ENCODE assay signal across 26 cellular contexts in genomic region chr1:50955116-50955515, GRCh38. TPM values are rescaled to one million over a fixed set of nuclear protein-coding genes. Genes with fewer than 3 reads are reported as not detected.
DNase-seq lines count a peak whose midpoint lies in the region; ATAC-seq and TF ChIP-seq lines count a peak whose summit lies in the region.
"Had no signal": no experiment of that assay in that cellular context is flagged by ENCODE, and none has a peak within 500 bp of the region (broad histone marks: within the 10 kb centered on the region; RNA-seq: fewer than 3 reads in every experiment).

No MANE protein-coding gene starts in this region.

- H3K4me2 ChIP-seq in OCI-LY7 (ENCODE audit: low read length), result peak overlapping the region; percentile 28; the same call in 1 of the 2 replicates

- intact Hi-C loops in OCI-LY7 (cut with micrococcal nuclease; ENCODE audit: unreplicated experiment), result no loop called here

- H3K27me3 ChIP-seq in HUES48 (ENCODE audit: control insufficient read depth, insufficient read depth, low read length), result no peaks in the 10 kb centered on the region
- H3K27me3 ChIP-seq: BE2C, SJCRH30 had no signal

- no peak for DNase-seq in OCI-LY7 (ENCODE audit: low spot score)
- peak; percentile 27 for DNase-seq in dermis blood vessel endothelial cell
- peak; percentile 55 for DNase-seq in kidney tubule cell (ENCODE audit: low spot score)
- no peak for DNase-seq in HUDEP-2 (lab: John Stamatoyannopoulos, UW; ENCODE audit: unreplicated experiment in 76 of 76)
- no peak for DNase-seq in omental fat pad (ENCODE audit: low spot score)
- no peak for DNase-seq in GM10248 (ENCODE audit: extremely low spot score)
- DNase-seq: BE2C; CD8-positive, alpha-beta memory T cell; DMS 273 treated with DMSO at 0.1 percent for 48 hours; DMS79 treated with DMSO at 0.1 percent for 48 hours; GF-D8; GM23248; H7; KBM-7; NCI-H1048; NCI-H1417; NCI-H1694; NCI-H2081; NCI-H2171 treated with DMSO at 0.1 percent for 48 hours; NCI-H524 treated with DMSO at 0.1 percent for 48 hours; NCI-H774; PC-3; SJCRH30 had no signal

- no peak overlapping the region for H2AFZ ChIP-seq in OCI-LY7 (ENCODE audit: low read length)
- H2AFZ ChIP-seq: GM23248 had no signal

- peaks cover 85% of the 10 kb centered on the region for H3K79me2 ChIP-seq in OCI-LY7 (ENCODE audit: insufficient read depth, low read depth, low read length)

- peaks cover 12% of the 10 kb centered on the region for H4K20me1 ChIP-seq in OCI-LY7 (ENCODE audit: insufficient read depth, low read length)

- H3K4me3 ChIP-seq in HUES48 (ENCODE audit: low read depth, low read length) (no peak overlapping the region), OCI-LY7 (ENCODE audit: low read depth, low read length, poor library complexity, severe bottlenecking) (no peak overlapping the region)
- H3K4me3 ChIP-seq: GM23248, SJCRH30 had no signal

- POLR2A ChIA-PET in OCI-LY7 (lab: Charles Lee) (no interaction called here), GM10248 (lab: Yijun Ruan, JAX) (no interaction called here)

- H3K9me3 ChIP-seq in HUES48 (ENCODE audit: control insufficient read depth, insufficient read depth, low read length), result no peaks in the 10 kb centered on the region
- H3K9me3 ChIP-seq in OCI-LY7 (ENCODE audit: low read length), result no peaks in the 10 kb centered on the region
- H3K9me3 ChIP-seq: BE2C, SJCRH30 had no signal

- H3K9me2 ChIP-seq in OCI-LY7 (ENCODE audit: insufficient read depth, low read length), result no peaks in the 10 kb centered on the region

- no TSS peak for BruUV-seq in OCI-LY7 (replicated peaks; lab: Mats Ljungman, UMichigan)

- H3K4me1 ChIP-seq in HUES48 (ENCODE audit: control insufficient read depth, insufficient read depth, low read length) (0 out of 2 replicates have a peak, but pooled peaks cover 4% of the 10 kb centered on the region), OCI-LY7 (ENCODE audit: insufficient read depth, low read length, poor library complexity, severe bottlenecking) (peaks cover 24% of the 10 kb centered on the region)
- H3K4me1 ChIP-seq: BE2C had no signal

- CTCF ChIA-PET in OCI-LY7 (lab: Charles Lee; ENCODE audit: unreplicated experiment) (no interaction called here), GM10248 (lab: Yijun Ruan, JAX) (interaction anchor here (1.0 to 1.7 kb wide), 3 partner anchors 9 to 82 kb away, joined by 3 to 6 read pairs (median 5); no protein-coding TSS in a partner anchor)

- no peak for TF ChIP-seq CTCF in OCI-LY7 (conservative IDR thresholded peaks at IDR 0.05; ENCODE audit: low read length)
- no peak for TF ChIP-seq CTCF in omental fat pad (IDR thresholded peaks at IDR 0.05)
- no peak for TF ChIP-seq CTCF in GM10248 (IDR thresholded peaks at IDR 0.05; ENCODE audit: control extremely low read depth, extremely low read depth, low read depth, missing control alignments)

- peaks cover 3% of the 10 kb centered on the region; the same call in 1 of the 2 replicates for H3K36me3 ChIP-seq in HUES48 (ENCODE audit: control insufficient read depth, insufficient read depth, low read length)
- peaks cover 60% of the 10 kb centered on the region for H3K36me3 ChIP-seq in OCI-LY7 (ENCODE audit: insufficient read depth, low read length)
- H3K36me3 ChIP-seq: BE2C had no signal

- peak overlapping the region; percentile 53 for H3K27ac ChIP-seq in HUES48 (ENCODE audit: low read depth, low read length)
- no peak overlapping the region for H3K27ac ChIP-seq in OCI-LY7 (ENCODE audit: low read depth, low read length, poor library complexity, severe bottlenecking)
- H3K27ac ChIP-seq: GM23248, SJCRH30 had no signal

- H3K9ac ChIP-seq in HUES48 (ENCODE audit: low read depth, low read length), result no peak overlapping the region
- H3K9ac ChIP-seq: GM23248 had no signal

- no peak for ATAC-seq in omental fat pad (ENCODE audit: low FRiP score)
- ATAC-seq: PC-3, Right ventricle myocardium inferior, SK-N-SH treated with all-trans-retinoic acid at 6 μM for 48 hours had no signal

RNA-seq across cellular contexts. Expression of gene FAF1, which starts 5.0 kb away (rescaled TPM):
- 42.3 and 57.5 TPM in 2 replicates for total RNA-seq in OCI-LY7 (2014; rRNA removed; shearing (Covaris generic))
- total RNA-seq in OCI-LY7 (2022), result 113 and 114 TPM in 2 replicates
- 56.5 and 70.6 TPM in 2 replicates for total RNA-seq in dermis blood vessel endothelial cell
- 10 to 100 TPM; 32.3 to 51.4 (median 36.1) TPM for total RNA-seq in omental fat pad

RNA-seq across cellular contexts. Expression of gene CDKN2C, which starts 14.9 kb away (rescaled TPM):
- 46.6 and 55.6 TPM in 2 replicates for total RNA-seq in OCI-LY7 (2014; rRNA removed; shearing (Covaris generic))
- total RNA-seq in OCI-LY7 (2022) (71.0 and 81.2 TPM in 2 replicates), dermis blood vessel endothelial cell (10.0 and 18.5 TPM in 2 replicates), omental fat pad (10 to 100 TPM; 20.0 to 82.8 (median 36.1) TPM)

Comparison
In these comparisons a context has a peak if more than half of its experiments do, and no peak if none do; other contexts are left out.
1. DNase-seq: peak in dermis blood vessel endothelial cell (single experiment) and kidney tubule cell (single experiment); none in OCI-LY7 (single experiment), HUDEP-2 (0 of 76), omental fat pad (single experiment) and GM10248 (single experiment).